Comparison of ENCODE assay signal across 1 cellular context in the genomic region with DNA sequence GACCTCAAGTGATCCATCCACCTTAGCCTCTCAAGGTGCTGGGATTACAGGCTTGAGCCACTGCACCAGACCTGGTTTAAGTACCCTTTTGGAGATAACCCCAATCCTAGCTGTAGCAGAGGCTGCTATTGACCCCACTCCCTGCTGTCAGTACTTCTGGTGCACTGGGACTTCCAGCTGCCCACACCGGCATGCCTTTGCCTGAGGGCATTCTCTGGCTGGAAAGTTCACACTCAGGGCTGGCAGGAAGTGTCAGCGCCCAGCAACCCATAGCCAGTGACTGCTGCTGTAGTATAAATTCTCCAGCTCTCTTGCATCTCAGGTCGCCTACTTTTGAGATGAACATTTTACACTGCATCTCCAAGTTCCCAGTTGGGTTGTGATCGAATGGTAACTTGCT.
TF ChIP-seq lines count a peak whose summit lies in the region.

No MANE protein-coding gene starts in this region.

TF ChIP-seq in GM23338, 12 proteins besides CTCF, POLR2A, EP300 and RAD21 (continued from another document):
- TF ChIP-seq, protein P1, sequence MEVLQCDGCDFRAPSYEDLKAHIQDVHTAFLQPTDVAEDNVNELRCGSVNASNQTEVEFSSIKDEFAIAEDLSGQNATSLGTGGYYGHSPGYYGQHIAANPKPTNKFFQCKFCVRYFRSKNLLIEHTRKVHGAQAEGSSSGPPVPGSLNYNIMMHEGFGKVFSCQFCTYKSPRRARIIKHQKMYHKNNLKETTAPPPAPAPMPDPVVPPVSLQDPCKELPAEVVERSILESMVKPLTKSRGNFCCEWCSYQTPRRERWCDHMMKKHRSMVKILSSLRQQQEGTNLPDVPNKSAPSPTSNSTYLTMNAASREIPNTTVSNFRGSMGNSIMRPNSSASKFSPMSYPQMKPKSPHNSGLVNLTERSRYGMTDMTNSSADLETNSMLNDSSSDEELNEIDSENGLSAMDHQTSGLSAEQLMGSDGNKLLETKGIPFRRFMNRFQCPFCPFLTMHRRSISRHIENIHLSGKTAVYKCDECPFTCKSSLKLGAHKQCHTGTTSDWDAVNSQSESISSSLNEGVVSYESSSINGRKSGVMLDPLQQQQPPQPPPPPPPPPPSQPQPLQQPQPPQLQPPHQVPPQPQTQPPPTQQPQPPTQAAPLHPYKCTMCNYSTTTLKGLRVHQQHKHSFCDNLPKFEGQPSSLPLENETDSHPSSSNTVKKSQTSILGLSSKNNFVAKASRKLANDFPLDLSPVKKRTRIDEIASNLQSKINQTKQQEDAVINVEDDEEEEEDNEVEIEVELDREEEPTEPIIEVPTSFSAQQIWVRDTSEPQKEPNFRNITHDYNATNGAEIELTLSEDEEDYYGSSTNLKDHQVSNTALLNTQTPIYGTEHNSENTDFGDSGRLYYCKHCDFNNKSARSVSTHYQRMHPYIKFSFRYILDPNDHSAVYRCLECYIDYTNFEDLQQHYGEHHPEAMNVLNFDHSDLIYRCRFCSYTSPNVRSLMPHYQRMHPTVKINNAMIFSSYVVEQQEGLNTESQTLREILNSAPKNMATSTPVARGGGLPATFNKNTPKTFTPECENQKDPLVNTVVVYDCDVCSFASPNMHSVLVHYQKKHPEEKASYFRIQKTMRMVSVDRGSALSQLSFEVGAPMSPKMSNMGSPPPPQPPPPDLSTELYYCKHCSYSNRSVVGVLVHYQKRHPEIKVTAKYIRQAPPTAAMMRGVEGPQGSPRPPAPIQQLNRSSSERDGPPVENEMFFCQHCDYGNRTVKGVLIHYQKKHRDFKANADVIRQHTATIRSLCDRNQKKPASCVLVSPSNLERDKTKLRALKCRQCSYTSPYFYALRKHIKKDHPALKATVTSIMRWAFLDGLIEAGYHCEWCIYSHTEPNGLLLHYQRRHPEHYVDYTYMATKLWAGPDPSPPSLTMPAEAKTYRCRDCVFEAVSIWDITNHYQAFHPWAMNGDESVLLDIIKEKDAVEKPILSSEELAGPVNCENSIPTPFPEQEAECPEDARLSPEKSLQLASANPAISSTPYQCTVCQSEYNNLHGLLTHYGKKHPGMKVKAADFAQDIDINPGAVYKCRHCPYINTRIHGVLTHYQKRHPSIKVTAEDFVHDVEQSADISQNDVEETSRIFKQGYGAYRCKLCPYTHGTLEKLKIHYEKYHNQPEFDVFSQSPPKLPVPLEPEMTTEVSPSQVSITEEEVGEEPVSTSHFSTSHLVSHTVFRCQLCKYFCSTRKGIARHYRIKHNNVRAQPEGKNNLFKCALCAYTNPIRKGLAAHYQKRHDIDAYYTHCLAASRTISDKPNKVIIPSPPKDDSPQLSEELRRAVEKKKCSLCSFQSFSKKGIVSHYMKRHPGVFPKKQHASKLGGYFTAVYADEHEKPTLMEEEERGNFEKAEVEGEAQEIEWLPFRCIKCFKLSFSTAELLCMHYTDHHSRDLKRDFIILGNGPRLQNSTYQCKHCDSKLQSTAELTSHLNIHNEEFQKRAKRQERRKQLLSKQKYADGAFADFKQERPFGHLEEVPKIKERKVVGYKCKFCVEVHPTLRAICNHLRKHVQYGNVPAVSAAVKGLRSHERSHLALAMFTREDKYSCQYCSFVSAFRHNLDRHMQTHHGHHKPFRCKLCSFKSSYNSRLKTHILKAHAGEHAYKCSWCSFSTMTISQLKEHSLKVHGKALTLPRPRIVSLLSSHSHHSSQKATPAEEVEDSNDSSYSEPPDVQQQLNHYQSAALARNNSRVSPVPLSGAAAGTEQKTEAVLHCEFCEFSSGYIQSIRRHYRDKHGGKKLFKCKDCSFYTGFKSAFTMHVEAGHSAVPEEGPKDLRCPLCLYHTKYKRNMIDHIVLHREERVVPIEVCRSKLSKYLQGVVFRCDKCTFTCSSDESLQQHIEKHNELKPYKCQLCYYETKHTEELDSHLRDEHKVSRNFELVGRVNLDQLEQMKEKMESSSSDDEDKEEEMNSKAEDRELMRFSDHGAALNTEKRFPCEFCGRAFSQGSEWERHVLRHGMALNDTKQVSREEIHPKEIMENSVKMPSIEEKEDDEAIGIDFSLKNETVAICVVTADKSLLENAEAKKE (CRISPR knock-in tag; IDR thresholded peaks at IDR 0.05) = no peak
- TF ChIP-seq, protein P2, sequence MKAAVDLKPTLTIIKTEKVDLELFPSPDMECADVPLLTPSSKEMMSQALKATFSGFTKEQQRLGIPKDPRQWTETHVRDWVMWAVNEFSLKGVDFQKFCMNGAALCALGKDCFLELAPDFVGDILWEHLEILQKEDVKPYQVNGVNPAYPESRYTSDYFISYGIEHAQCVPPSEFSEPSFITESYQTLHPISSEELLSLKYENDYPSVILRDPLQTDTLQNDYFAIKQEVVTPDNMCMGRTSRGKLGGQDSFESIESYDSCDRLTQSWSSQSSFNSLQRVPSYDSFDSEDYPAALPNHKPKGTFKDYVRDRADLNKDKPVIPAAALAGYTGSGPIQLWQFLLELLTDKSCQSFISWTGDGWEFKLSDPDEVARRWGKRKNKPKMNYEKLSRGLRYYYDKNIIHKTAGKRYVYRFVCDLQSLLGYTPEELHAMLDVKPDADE (IDR thresholded peaks at IDR 0.05) = no peak
- TF ChIP-seq POLR2AphosphoS5 (IDR thresholded peaks at IDR 0.05; ENCODE audit: low read depth) = no peak
- TF ChIP-seq STAT1 (IDR thresholded peaks at IDR 0.05; ENCODE audit: unreplicated experiment) = no peak
- no peak for TF ChIP-seq ZNF114 (CRISPR knock-in tag; IDR thresholded peaks at IDR 0.05)
- no peak for TF ChIP-seq JUNB (IDR thresholded peaks at IDR 0.05; ENCODE audit: unreplicated experiment)
- no peak for TF ChIP-seq CREB1 (CRISPR knock-in tag; IDR thresholded peaks at IDR 0.05; ENCODE audit: low read depth)
- no peak for TF ChIP-seq NANOG (IDR thresholded peaks at IDR 0.05; ENCODE audit: borderline replicate concordance)
- no peak for TF ChIP-seq ZNF331 (CRISPR knock-in tag; IDR thresholded peaks at IDR 0.05; ENCODE audit: low read depth)
- TF ChIP-seq, protein P3, sequence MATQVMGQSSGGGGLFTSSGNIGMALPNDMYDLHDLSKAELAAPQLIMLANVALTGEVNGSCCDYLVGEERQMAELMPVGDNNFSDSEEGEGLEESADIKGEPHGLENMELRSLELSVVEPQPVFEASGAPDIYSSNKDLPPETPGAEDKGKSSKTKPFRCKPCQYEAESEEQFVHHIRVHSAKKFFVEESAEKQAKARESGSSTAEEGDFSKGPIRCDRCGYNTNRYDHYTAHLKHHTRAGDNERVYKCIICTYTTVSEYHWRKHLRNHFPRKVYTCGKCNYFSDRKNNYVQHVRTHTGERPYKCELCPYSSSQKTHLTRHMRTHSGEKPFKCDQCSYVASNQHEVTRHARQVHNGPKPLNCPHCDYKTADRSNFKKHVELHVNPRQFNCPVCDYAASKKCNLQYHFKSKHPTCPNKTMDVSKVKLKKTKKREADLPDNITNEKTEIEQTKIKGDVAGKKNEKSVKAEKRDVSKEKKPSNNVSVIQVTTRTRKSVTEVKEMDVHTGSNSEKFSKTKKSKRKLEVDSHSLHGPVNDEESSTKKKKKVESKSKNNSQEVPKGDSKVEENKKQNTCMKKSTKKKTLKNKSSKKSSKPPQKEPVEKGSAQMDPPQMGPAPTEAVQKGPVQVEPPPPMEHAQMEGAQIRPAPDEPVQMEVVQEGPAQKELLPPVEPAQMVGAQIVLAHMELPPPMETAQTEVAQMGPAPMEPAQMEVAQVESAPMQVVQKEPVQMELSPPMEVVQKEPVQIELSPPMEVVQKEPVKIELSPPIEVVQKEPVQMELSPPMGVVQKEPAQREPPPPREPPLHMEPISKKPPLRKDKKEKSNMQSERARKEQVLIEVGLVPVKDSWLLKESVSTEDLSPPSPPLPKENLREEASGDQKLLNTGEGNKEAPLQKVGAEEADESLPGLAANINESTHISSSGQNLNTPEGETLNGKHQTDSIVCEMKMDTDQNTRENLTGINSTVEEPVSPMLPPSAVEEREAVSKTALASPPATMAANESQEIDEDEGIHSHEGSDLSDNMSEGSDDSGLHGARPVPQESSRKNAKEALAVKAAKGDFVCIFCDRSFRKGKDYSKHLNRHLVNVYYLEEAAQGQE (IDR thresholded peaks at IDR 0.05; ENCODE audit: unreplicated experiment) = no peak
